ENCODE assay signal across 1 cellular context in genomic region chr2:72815655-72816268, GRCh38.
TF ChIP-seq lines count a peak whose summit lies in the region.

No MANE protein-coding gene starts in this region.

TF ChIP-seq in HepG2, 621 proteins besides CTCF, POLR2A, EP300 and RAD21 (continued from another document):
- TF ChIP-seq SOX5 (CRISPR knock-in tag; IDR thresholded peaks at IDR 0.05; ENCODE audit: borderline replicate concordance), result peak; percentile 10; the same call in 1 of the 2 replicates
- TF ChIP-seq ZMYM4 (CRISPR knock-in tag; IDR thresholded peaks at IDR 0.05), result peak; percentile 88
- TF ChIP-seq ZNF564 (CRISPR knock-in tag; IDR thresholded peaks at IDR 0.05), result no peak
- TF ChIP-seq SNAPC4 (CRISPR knock-in tag; IDR thresholded peaks at IDR 0.05), result no peak
- no peak for TF ChIP-seq PCBP1 (IDR thresholded peaks at IDR 0.05; ENCODE audit: borderline replicate concordance, low read depth, low read length)
- TF ChIP-seq RXRA (CRISPR knock-in tag; IDR thresholded peaks at IDR 0.05), result 0 out of 2 replicates have a peak, but pooled peaks have one; percentile 38
- TF ChIP-seq, protein P1, sequence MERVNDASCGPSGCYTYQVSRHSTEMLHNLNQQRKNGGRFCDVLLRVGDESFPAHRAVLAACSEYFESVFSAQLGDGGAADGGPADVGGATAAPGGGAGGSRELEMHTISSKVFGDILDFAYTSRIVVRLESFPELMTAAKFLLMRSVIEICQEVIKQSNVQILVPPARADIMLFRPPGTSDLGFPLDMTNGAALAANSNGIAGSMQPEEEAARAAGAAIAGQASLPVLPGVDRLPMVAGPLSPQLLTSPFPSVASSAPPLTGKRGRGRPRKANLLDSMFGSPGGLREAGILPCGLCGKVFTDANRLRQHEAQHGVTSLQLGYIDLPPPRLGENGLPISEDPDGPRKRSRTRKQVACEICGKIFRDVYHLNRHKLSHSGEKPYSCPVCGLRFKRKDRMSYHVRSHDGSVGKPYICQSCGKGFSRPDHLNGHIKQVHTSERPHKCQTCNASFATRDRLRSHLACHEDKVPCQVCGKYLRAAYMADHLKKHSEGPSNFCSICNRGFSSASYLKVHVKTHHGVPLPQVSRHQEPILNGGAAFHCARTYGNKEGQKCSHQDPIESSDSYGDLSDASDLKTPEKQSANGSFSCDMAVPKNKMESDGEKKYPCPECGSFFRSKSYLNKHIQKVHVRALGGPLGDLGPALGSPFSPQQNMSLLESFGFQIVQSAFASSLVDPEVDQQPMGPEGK (CRISPR knock-in tag; IDR thresholded peaks at IDR 0.05), result 0 out of 2 replicates have a peak, but pooled peaks have one; percentile 32
- no peak for TF ChIP-seq ZFX (CRISPR knock-in tag; IDR thresholded peaks at IDR 0.05; ENCODE audit: low read depth)
- TF ChIP-seq ZNF7 (CRISPR knock-in tag; IDR thresholded peaks at IDR 0.05), result no peak
- no peak for TF ChIP-seq HCFC1 (IDR thresholded peaks at IDR 0.05; ENCODE audit: low read depth, low read length)
- TF ChIP-seq ZNF703 (CRISPR knock-in tag; IDR thresholded peaks at IDR 0.05; ENCODE audit: borderline replicate concordance), result no peak
- no peak for TF ChIP-seq ZNF407 (CRISPR knock-in tag; IDR thresholded peaks at IDR 0.05; ENCODE audit: not compliant biosample characterization)
- TF ChIP-seq TEAD3 (CRISPR knock-in tag; optimal IDR thresholded peaks at IDR 0.05; ENCODE audit: borderline replicate concordance), result peak; percentile 97
- no peak for TF ChIP-seq HOXD1 (CRISPR knock-in tag; IDR thresholded peaks at IDR 0.05)
- no peak for TF ChIP-seq ZNF598 (CRISPR knock-in tag; IDR thresholded peaks at IDR 0.05; ENCODE audit: borderline replicate concordance)
- TF ChIP-seq ATF1 (CRISPR knock-in tag; IDR thresholded peaks at IDR 0.05), result no peak
- TF ChIP-seq CEBPB (IDR thresholded peaks at IDR 0.05; ENCODE audit: borderline replicate concordance, low read depth, low read length), result peak; percentile 95
- TF ChIP-seq, protein P2, sequence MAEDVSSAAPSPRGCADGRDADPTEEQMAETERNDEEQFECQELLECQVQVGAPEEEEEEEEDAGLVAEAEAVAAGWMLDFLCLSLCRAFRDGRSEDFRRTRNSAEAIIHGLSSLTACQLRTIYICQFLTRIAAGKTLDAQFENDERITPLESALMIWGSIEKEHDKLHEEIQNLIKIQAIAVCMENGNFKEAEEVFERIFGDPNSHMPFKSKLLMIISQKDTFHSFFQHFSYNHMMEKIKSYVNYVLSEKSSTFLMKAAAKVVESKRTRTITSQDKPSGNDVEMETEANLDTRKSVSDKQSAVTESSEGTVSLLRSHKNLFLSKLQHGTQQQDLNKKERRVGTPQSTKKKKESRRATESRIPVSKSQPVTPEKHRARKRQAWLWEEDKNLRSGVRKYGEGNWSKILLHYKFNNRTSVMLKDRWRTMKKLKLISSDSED (CRISPR knock-in tag; IDR thresholded peaks at IDR 0.05), result no peak
- 0 out of 2 replicates have a peak, but pooled peaks have one; percentile 59 for TF ChIP-seq ZNF614 (CRISPR knock-in tag; IDR thresholded peaks at IDR 0.05; ENCODE audit: borderline replicate concordance)
- TF ChIP-seq, protein P3, sequence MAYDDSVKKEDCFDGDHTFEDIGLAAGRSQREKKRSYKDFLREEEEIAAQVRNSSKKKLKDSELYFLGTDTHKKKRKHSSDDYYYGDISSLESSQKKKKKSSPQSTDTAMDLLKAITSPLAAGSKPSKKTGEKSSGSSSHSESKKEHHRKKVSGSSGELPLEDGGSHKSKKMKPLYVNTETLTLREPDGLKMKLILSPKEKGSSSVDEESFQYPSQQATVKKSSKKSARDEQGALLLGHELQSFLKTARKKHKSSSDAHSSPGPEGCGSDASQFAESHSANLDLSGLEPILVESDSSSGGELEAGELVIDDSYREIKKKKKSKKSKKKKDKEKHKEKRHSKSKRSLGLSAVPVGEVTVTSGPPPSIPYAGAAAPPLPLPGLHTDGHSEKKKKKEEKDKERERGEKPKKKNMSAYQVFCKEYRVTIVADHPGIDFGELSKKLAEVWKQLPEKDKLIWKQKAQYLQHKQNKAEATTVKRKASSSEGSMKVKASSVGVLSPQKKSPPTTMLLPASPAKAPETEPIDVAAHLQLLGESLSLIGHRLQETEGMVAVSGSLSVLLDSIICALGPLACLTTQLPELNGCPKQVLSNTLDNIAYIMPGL (CRISPR knock-in tag; IDR thresholded peaks at IDR 0.05; ENCODE audit: borderline replicate concordance in 1 of 2, low read depth in 1 of 2), result 0 out of 4 replicates have a peak, but pooled peaks of 1 of the 2 experiments have one; percentile 48
- TF ChIP-seq ZNF44 (CRISPR knock-in tag; IDR thresholded peaks at IDR 0.05), result no peak
- peak; percentile 54; the same call in 1 of the 2 replicates for TF ChIP-seq HDAC2 (CRISPR knock-in tag; IDR thresholded peaks at IDR 0.05)
- TF ChIP-seq SMAD3 (CRISPR knock-in tag; IDR thresholded peaks at IDR 0.05), result peak; percentile 58; the same call in 1 of the 2 replicates
- TF ChIP-seq ERF (CRISPR knock-in tag; IDR thresholded peaks at IDR 0.05), result peak; percentile 49; the same call in 1 of the 2 replicates
- no peak for TF ChIP-seq HNRNPH1 (optimal IDR thresholded peaks at IDR 0.05; ENCODE audit: low read depth, low read length)
- no peak for TF ChIP-seq SOX6 (IDR thresholded peaks at IDR 0.05)
- peak; percentile 40; the same call in 1 of the 2 replicates for TF ChIP-seq SOX6 (CRISPR knock-in tag; IDR thresholded peaks at IDR 0.05)
